Comparison of ENCODE assay signal across 1 cellular context in the genomic region with DNA sequence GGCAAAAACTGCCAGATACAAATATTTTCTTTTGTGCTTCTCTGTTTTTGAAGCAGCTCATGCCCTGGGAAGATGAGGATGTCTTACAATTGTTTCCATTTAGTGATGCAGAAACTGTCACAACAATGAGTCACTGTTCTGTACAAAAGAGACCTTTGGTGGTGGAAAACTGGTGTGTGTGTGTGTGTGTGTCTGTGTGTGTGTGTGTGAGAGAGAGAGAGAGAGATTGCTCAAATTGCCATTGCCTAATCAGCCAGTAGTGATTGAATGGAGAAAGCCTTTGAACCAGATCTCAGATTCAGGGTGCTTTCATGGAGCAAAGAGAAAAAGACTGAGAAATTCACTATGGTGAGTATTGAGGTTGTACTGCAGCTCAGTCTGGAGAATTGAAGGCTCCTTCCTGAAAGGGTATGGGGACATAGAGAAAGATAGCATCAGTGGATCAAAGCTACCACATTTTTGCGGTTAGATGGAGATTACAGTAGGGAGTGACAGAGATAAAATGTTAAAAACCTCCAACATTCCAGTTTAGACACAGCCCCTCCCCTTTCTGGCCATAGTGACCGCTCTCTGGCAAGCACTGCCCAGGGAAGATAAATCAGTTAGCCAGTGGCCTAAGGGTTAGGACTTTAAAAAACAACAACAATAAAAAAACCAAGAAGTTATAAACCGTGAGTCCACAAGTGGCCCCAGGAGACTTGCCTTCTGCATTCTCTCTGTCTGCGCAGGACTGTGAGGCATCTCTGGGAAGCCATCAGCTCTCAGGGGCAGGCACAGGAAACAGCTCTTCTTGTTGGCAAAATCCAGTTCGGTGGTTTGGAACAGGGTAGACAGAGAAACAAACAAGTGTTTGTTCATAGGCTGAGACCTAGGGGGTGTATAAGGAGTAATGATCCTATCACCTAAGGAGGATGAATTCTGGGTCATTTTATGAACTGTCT.
A peak's percentile ranks its signal among the peaks of the same experiment; 100 is the strongest.
TF ChIP-seq lines count a peak whose summit lies in the region.

No MANE protein-coding gene starts in this region.

TF ChIP-seq in HEK293, 187 proteins besides CTCF, POLR2A, EP300 and RAD21 (continued from another document and continues in another):
- TF ChIP-seq ZNF26 (tag by site-specific recombination; IDR thresholded peaks at IDR 0.05), result no peak
- TF ChIP-seq, protein P1, sequence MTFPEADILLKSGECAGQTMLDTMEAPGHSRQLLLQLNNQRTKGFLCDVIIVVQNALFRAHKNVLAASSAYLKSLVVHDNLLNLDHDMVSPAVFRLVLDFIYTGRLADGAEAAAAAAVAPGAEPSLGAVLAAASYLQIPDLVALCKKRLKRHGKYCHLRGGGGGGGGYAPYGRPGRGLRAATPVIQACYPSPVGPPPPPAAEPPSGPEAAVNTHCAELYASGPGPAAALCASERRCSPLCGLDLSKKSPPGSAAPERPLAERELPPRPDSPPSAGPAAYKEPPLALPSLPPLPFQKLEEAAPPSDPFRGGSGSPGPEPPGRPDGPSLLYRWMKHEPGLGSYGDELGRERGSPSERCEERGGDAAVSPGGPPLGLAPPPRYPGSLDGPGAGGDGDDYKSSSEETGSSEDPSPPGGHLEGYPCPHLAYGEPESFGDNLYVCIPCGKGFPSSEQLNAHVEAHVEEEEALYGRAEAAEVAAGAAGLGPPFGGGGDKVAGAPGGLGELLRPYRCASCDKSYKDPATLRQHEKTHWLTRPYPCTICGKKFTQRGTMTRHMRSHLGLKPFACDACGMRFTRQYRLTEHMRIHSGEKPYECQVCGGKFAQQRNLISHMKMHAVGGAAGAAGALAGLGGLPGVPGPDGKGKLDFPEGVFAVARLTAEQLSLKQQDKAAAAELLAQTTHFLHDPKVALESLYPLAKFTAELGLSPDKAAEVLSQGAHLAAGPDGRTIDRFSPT (tag by site-specific recombination; IDR thresholded peaks at IDR 0.05), result peak; percentile 44; the same call in 1 of the 2 replicates
- TF ChIP-seq, protein P2, sequence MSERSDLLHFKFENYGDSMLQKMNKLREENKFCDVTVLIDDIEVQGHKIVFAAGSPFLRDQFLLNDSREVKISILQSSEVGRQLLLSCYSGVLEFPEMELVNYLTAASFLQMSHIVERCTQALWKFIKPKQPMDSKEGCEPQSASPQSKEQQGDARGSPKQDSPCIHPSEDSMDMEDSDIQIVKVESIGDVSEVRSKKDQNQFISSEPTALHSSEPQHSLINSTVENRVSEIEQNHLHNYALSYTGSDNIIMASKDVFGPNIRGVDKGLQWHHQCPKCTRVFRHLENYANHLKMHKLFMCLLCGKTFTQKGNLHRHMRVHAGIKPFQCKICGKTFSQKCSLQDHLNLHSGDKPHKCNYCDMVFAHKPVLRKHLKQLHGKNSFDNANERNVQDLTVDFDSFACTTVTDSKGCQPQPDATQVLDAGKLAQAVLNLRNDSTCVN (tag by site-specific recombination; optimal IDR thresholded peaks at IDR 0.05), result peak; percentile 3
- TF ChIP-seq ZNF112 (tag by site-specific recombination; IDR thresholded peaks at IDR 0.05), result peak; percentile 59; the same call in 1 of the 2 replicates
- 0 out of 2 replicates have a peak, but pooled peaks have one; percentile 38 for TF ChIP-seq ZNF335 (tag by site-specific recombination; conservative IDR thresholded peaks at IDR 0.05)
- 0 out of 2 replicates have a peak, but pooled peaks have one; percentile 58 for TF ChIP-seq ZNF248 (tag by site-specific recombination; IDR thresholded peaks at IDR 0.05)
- TF ChIP-seq, protein P3, sequence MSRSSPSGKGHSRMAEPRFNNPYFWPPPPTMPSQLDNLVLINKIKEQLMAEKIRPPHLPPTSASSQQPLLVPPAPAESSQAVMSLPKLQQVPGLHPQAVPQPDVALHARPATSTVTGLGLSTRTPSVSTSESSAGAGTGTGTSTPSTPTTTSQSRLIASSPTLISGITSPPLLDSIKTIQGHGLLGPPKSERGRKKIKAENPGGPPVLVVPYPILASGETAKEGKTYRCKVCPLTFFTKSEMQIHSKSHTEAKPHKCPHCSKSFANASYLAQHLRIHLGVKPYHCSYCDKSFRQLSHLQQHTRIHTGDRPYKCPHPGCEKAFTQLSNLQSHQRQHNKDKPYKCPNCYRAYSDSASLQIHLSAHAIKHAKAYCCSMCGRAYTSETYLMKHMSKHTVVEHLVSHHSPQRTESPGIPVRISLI (tag by site-specific recombination; IDR thresholded peaks at IDR 0.05), result peak; percentile 47; the same call in 1 of the 2 replicates
- TF ChIP-seq ZNF555 (tag by site-specific recombination; conservative IDR thresholded peaks at IDR 0.05), result 0 out of 2 replicates have a peak, but pooled peaks have one; percentile 8
- TF ChIP-seq ZXDB (tag by site-specific recombination; IDR thresholded peaks at IDR 0.05), result peak; percentile 59; the same call in 1 of the 2 replicates
- TF ChIP-seq, protein P4, sequence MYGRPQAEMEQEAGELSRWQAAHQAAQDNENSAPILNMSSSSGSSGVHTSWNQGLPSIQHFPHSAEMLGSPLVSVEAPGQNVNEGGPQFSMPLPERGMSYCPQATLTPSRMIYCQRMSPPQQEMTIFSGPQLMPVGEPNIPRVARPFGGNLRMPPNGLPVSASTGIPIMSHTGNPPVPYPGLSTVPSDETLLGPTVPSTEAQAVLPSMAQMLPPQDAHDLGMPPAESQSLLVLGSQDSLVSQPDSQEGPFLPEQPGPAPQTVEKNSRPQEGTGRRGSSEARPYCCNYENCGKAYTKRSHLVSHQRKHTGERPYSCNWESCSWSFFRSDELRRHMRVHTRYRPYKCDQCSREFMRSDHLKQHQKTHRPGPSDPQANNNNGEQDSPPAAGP (tag by site-specific recombination; IDR thresholded peaks at IDR 0.05), result peak; percentile 52; the same call in 1 of the 2 replicates
- TF ChIP-seq FEZF1 (tag by site-specific recombination; IDR thresholded peaks at IDR 0.05), result peak; percentile 89
- TF ChIP-seq ZNF426 (tag by site-specific recombination; IDR thresholded peaks at IDR 0.05), result no peak
- peak; percentile 88 for TF ChIP-seq SCRT1 (tag by site-specific recombination; IDR thresholded peaks at IDR 0.05; ENCODE audit: borderline replicate concordance)
- TF ChIP-seq TRIM28 (IDR thresholded peaks at IDR 0.05; ENCODE audit: borderline replicate concordance, low read length), result peak; percentile 78
- peak; percentile 13; the same call in 1 of the 2 replicates for TF ChIP-seq ZNF24 (tag by site-specific recombination; IDR thresholded peaks at IDR 0.05)
- no peak for TF ChIP-seq ZNF239 (tag by site-specific recombination; IDR thresholded peaks at IDR 0.05)
- TF ChIP-seq KLF8 (tag by site-specific recombination; IDR thresholded peaks at IDR 0.05), result peak; percentile 41; the same call in 1 of the 2 replicates
- TF ChIP-seq WT1 (tag by site-specific recombination; IDR thresholded peaks at IDR 0.05), result peak; percentile 98
- peak; percentile 88 for TF ChIP-seq ZSCAN4 (tag by site-specific recombination; IDR thresholded peaks at IDR 0.05)
- 0 out of 2 replicates have a peak, but pooled peaks have one; percentile 30 for TF ChIP-seq PRDM6 (tag by site-specific recombination; IDR thresholded peaks at IDR 0.05)
- TF ChIP-seq, protein P5, sequence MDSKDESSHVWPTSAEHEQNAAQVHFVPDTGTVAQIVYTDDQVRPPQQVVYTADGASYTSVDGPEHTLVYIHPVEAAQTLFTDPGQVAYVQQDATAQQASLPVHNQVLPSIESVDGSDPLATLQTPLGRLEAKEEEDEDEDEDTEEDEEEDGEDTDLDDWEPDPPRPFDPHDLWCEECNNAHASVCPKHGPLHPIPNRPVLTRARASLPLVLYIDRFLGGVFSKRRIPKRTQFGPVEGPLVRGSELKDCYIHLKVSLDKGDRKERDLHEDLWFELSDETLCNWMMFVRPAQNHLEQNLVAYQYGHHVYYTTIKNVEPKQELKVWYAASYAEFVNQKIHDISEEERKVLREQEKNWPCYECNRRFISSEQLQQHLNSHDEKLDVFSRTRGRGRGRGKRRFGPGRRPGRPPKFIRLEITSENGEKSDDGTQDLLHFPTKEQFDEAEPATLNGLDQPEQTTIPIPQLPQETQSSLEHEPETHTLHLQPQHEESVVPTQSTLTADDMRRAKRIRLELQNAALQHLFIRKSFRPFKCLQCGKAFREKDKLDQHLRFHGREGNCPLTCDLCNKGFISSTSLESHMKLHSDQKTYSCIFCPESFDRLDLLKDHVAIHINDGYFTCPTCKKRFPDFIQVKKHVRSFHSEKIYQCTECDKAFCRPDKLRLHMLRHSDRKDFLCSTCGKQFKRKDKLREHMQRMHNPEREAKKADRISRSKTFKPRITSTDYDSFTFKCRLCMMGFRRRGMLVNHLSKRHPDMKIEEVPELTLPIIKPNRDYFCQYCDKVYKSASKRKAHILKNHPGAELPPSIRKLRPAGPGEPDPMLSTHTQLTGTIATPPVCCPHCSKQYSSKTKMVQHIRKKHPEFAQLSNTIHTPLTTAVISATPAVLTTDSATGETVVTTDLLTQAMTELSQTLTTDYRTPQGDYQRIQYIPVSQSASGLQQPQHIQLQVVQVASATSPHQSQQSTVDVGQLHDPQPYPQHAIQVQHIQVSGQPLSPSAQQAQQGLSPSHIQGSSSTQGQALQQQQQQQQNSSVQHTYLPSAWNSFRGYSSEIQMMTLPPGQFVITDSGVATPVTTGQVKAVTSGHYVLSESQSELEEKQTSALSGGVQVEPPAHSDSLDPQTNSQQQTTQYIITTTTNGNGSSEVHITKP (tag by site-specific recombination; IDR thresholded peaks at IDR 0.05), result 0 out of 2 replicates have a peak, but pooled peaks have one; percentile 8
- TF ChIP-seq ZNF202 (tag by site-specific recombination; IDR thresholded peaks at IDR 0.05; ENCODE audit: borderline replicate concordance), result no peak
- TF ChIP-seq ZNF391 (tag by site-specific recombination; IDR thresholded peaks at IDR 0.05; ENCODE audit: borderline replicate concordance, low read depth), result no peak
- TF ChIP-seq ZNF585B (tag by site-specific recombination; IDR thresholded peaks at IDR 0.05), result no peak
- TF ChIP-seq, protein P6, sequence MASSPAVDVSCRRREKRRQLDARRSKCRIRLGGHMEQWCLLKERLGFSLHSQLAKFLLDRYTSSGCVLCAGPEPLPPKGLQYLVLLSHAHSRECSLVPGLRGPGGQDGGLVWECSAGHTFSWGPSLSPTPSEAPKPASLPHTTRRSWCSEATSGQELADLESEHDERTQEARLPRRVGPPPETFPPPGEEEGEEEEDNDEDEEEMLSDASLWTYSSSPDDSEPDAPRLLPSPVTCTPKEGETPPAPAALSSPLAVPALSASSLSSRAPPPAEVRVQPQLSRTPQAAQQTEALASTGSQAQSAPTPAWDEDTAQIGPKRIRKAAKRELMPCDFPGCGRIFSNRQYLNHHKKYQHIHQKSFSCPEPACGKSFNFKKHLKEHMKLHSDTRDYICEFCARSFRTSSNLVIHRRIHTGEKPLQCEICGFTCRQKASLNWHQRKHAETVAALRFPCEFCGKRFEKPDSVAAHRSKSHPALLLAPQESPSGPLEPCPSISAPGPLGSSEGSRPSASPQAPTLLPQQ (tag by site-specific recombination; IDR thresholded peaks at IDR 0.05), result peak; percentile 28; the same call in 1 of the 2 replicates
- TF ChIP-seq, protein P7, sequence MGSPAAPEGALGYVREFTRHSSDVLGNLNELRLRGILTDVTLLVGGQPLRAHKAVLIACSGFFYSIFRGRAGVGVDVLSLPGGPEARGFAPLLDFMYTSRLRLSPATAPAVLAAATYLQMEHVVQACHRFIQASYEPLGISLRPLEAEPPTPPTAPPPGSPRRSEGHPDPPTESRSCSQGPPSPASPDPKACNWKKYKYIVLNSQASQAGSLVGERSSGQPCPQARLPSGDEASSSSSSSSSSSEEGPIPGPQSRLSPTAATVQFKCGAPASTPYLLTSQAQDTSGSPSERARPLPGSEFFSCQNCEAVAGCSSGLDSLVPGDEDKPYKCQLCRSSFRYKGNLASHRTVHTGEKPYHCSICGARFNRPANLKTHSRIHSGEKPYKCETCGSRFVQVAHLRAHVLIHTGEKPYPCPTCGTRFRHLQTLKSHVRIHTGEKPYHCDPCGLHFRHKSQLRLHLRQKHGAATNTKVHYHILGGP (tag by site-specific recombination; IDR thresholded peaks at IDR 0.05), result peak; percentile 59
- TF ChIP-seq OSR2 (tag by site-specific recombination; IDR thresholded peaks at IDR 0.05), result peak; percentile 90
- peak; percentile 77 for TF ChIP-seq ZNF843 (tag by site-specific recombination; IDR thresholded peaks at IDR 0.05)
- peak; percentile 91 for TF ChIP-seq ZNF398 (tag by site-specific recombination; IDR thresholded peaks at IDR 0.05)
